ENCODE assay signal across 9 cellular contexts in the genomic region with DNA sequence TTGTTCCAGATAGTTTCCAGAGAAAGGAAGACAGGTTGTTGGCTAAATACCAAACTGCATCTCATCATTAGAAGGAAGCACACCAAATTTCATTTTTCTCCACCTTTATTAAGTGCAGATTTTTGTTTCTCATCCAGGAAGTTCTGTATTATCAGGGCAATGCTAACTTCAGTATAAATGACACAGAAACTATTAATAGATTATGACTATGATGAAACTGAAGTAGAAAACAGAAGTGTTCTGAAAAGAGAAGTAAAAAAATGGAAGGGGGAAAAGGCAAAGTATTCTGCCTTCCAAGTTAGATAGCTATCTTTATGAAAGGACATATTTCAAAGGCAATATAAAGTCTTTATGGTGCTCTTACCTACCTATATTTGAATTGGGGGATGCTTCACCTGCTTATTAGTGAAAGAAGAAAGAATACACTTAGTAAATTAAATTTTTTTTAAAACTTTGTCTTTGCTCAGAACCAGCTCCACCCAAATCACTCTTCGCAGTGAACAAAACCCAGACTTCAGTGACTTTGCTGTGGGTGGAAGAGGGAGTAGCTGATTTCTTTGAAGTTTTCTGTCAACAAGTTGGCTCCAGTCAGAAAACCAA.
DNase-seq lines count a peak whose midpoint lies in the region; ATAC-seq and TF ChIP-seq lines count a peak whose summit lies in the region.
"Had no signal": no experiment of that assay in that cellular context is flagged by ENCODE, and none has a peak within 500 bp of the region (broad histone marks: within the 10 kb centered on the region; RNA-seq: fewer than 3 reads in every experiment).

No MANE protein-coding gene starts in this region.

- H3K4me3 ChIP-seq in upper lobe of left lung, result peak overlapping the region in 1 of 4 donors; percentile 21

- peaks cover 0 to 3% (median 0%) of the 10 kb centered on the region in 3 donors for H3K27me3 Mint-ChIP-seq in CD14-positive monocyte (ENCODE audit: low read depth in 3 of 3)
- no peaks in the 10 kb centered on the region for H3K27me3 Mint-ChIP-seq in activated T-helper 17 cell treated with anti-CD3 and anti-CD28 coated beads, Interleukin-2, amount 50 U/mL, for 72 hours

- WGBS in upper lobe of left lung, 2 donors, result 50 to 62% methylated on average over 1 of the region's 1 CpG

- no peaks in the 10 kb centered on the region for H3K27me3 ChIP-seq in upper lobe of left lung

- H3K9me3 ChIP-seq in upper lobe of left lung, result no peaks in the 10 kb centered on the region

- peaks cover 43% of the 10 kb centered on the region for H3K4me1 Mint-ChIP-seq in CD14-positive monocyte
- H3K4me1 Mint-ChIP-seq in activated T-helper 17 cell treated with anti-CD3 and anti-CD28 coated beads, Interleukin-2, amount 50 U/mL, for 72 hours, result peaks cover 31% of the 10 kb centered on the region

- ATAC-seq in GM19372 (IDR thresholded peaks at IDR 0.05; ENCODE audit: low read depth, unreplicated experiment) (peak; percentile 67), HG03432 (IDR thresholded peaks at IDR 0.05; ENCODE audit: unreplicated experiment) (peak; percentile 85), upper lobe of left lung (ENCODE audit: low FRiP score in 2 of 2) (peak in 1 of 2 donors; percentile 70)
- ATAC-seq in activated T-helper 17 cell treated with anti-CD3 and anti-CD28 coated beads, Interleukin-2, amount 50 U/mL, for 72 hours (replicated peaks), result peak; percentile 85

- TF ChIP-seq POLR2A in upper lobe of left lung (IDR thresholded peaks at IDR 0.05), result peak in 1 of 4 donors; percentile 31

- no peak for TF ChIP-seq EP300 in upper lobe of left lung (IDR thresholded peaks at IDR 0.05)

- intact Hi-C loops in CD14-positive monocyte (cut with micrococcal nuclease), result no loop called here

- peak overlapping the region; percentile 8 to 69 (median 56) for H3K27ac ChIP-seq in upper lobe of left lung

- peak overlapping the region; percentile 80 to 94 (median 91) for H3K27ac Mint-ChIP-seq in CD14-positive monocyte
- peak overlapping the region; percentile 25 for H3K27ac Mint-ChIP-seq in activated T-helper 17 cell treated with anti-CD3 and anti-CD28 coated beads, Interleukin-2, amount 50 U/mL, for 72 hours

- peak overlapping the region; percentile 47 to 83 for H3K4me3 Mint-ChIP-seq in CD14-positive monocyte
- peak overlapping the region; percentile 40 for H3K4me3 Mint-ChIP-seq in activated T-helper 17 cell treated with anti-CD3 and anti-CD28 coated beads, Interleukin-2, amount 50 U/mL, for 72 hours

- no peak for TF ChIP-seq CTCF in CD14-positive monocyte (IDR thresholded peaks at IDR 0.05)
- TF ChIP-seq CTCF in upper lobe of left lung (IDR thresholded peaks at IDR 0.05), result no peak

- H3K9me3 Mint-ChIP-seq in CD14-positive monocyte, result no peaks in the 10 kb centered on the region
- H3K9me3 Mint-ChIP-seq in activated T-helper 17 cell treated with anti-CD3 and anti-CD28 coated beads, Interleukin-2, amount 50 U/mL, for 72 hours, result no peaks in the 10 kb centered on the region

- H3K36me3 ChIP-seq in upper lobe of left lung, result no peaks in the 10 kb centered on the region

- peaks cover 16 to 19% of the 10 kb centered on the region in 2 donors for H3K36me3 Mint-ChIP-seq in CD14-positive monocyte
- H3K36me3 Mint-ChIP-seq in activated T-helper 17 cell treated with anti-CD3 and anti-CD28 coated beads, Interleukin-2, amount 50 U/mL, for 72 hours (ENCODE audit: low read depth), result no peaks in the 10 kb centered on the region

- H3K4me1 ChIP-seq in upper lobe of left lung, result peaks cover 0 to 3% (median 0%) of the 10 kb centered on the region in 4 donors

- DNase-seq in CD14-positive monocyte (ENCODE audit: low spot score), result no peak
- no peak for DNase-seq in upper lobe of left lung
- no peak for DNase-seq in NCI-H2227 (lab: John Stamatoyannopoulos, UW; ENCODE audit: unreplicated experiment)
- DNase-seq in NCI-H187 treated with DMSO at 0.1 percent for 48 hours (lab: John Stamatoyannopoulos, UW), result no peak
- DNase-seq in SK-N-DZ (ENCODE audit: low spot score), result no peak
- DNase-seq: left cardiac atrium had no signal
